In genomic region chr12:110888256-110888991, GRCh38 we compare ENCODE assay signal across 11 cellular contexts. TPM values are rescaled to one million over a fixed set of nuclear protein-coding genes. Genes with fewer than 3 reads are reported as not detected.
DNase-seq lines count a peak whose midpoint lies in the region; ATAC-seq and TF ChIP-seq lines count a peak whose summit lies in the region.
"Had no signal": no experiment of that assay in that cellular context is flagged by ENCODE, and none has a peak within 500 bp of the region (broad histone marks: within the 10 kb centered on the region; RNA-seq: fewer than 3 reads in every experiment).

No MANE protein-coding gene starts in this region.

- peaks cover 6% of the 10 kb centered on the region for H3K27me3 Mint-ChIP-seq in T-helper 2 cell treated with Interferon-gamma antibody and Interleukin-4, amounts not matched to agents 5 μg/mL and 100 μg/mL, for 36 hours (ENCODE audit: low read depth)
- peaks cover 5% of the 10 kb centered on the region for H3K27me3 Mint-ChIP-seq in glutamatergic neuron (ENCODE audit: unreplicated experiment)
- peaks cover 5% of the 10 kb centered on the region for H3K27me3 Mint-ChIP-seq in stimulated activated memory B cell treated with anti-CD40 and anti-IgM and Interleukin-4, amounts not matched to agents 10 μg/mL and 1 μg/mL and 100 μg/mL, for 72 hours

- intact Hi-C loops in PC-9 (cut with micrococcal nuclease; ENCODE audit: unreplicated experiment) (loop anchor here (1.0 to 5.0 kb wide), 4 partner anchors 62 to 786 kb away; no protein-coding TSS in a partner anchor), sciatic nerve (cut with DNase I) (no loop called here)

- H3K79me2 ChIP-seq in PC-9 (ENCODE audit: low read depth): no peaks in the 10 kb centered on the region

- H3K27me3 ChIP-seq in PC-9 (ENCODE audit: insufficient read depth, low read depth) (peaks cover 3% of the 10 kb centered on the region; the same call in 1 of the 2 replicates), SJCRH30 (peaks cover 5% of the 10 kb centered on the region; the same call in 1 of the 2 replicates)

- POLR2A ChIA-PET in PC-9 (lab: Charles Lee; ENCODE audit: unreplicated experiment): interaction anchor here (0.8 kb wide), 1 partner anchor 755 kb away, joined by 4 read pairs; no protein-coding TSS in a partner anchor

- no peak overlapping the region for H2AFZ ChIP-seq in PC-9

- H3K4me2 ChIP-seq in PC-9: peak overlapping the region; percentile 77; the same call in 1 of the 2 replicates

- peak overlapping the region; percentile 90 for H3K4me3 Mint-ChIP-seq in T-helper 2 cell treated with Interferon-gamma antibody and Interleukin-4, amounts not matched to agents 5 μg/mL and 100 μg/mL, for 36 hours
- H3K4me3 Mint-ChIP-seq in glutamatergic neuron (ENCODE audit: unreplicated experiment): no peak overlapping the region
- H3K4me3 Mint-ChIP-seq in stimulated activated memory B cell treated with anti-CD40 and anti-IgM and Interleukin-4, amounts not matched to agents 10 μg/mL and 1 μg/mL and 100 μg/mL, for 72 hours: peak overlapping the region; percentile 13

- no peak overlapping the region for H3K27ac Mint-ChIP-seq in T-helper 2 cell treated with Interferon-gamma antibody and Interleukin-4, amounts not matched to agents 5 μg/mL and 100 μg/mL, for 36 hours
- H3K27ac Mint-ChIP-seq in glutamatergic neuron (ENCODE audit: unreplicated experiment): no peak overlapping the region
- H3K27ac Mint-ChIP-seq in stimulated activated memory B cell treated with anti-CD40 and anti-IgM and Interleukin-4, amounts not matched to agents 10 μg/mL and 1 μg/mL and 100 μg/mL, for 72 hours: peak overlapping the region; percentile 84

- BruUV-seq in PC-9 (replicated peaks; lab: Mats Ljungman, UMichigan): no TSS peak

- no peaks in the 10 kb centered on the region for H3K36me3 Mint-ChIP-seq in T-helper 2 cell treated with Interferon-gamma antibody and Interleukin-4, amounts not matched to agents 5 μg/mL and 100 μg/mL, for 36 hours (ENCODE audit: low read depth)
- no peaks in the 10 kb centered on the region for H3K36me3 Mint-ChIP-seq in glutamatergic neuron (ENCODE audit: unreplicated experiment)
- no peaks in the 10 kb centered on the region for H3K36me3 Mint-ChIP-seq in stimulated activated memory B cell treated with anti-CD40 and anti-IgM and Interleukin-4, amounts not matched to agents 10 μg/mL and 1 μg/mL and 100 μg/mL, for 72 hours

- TF ChIP-seq CTCF in PC-9 (conservative IDR thresholded peaks at IDR 0.05) (peak; percentile 66; the same call in 1 of the 2 replicates), glutamatergic neuron (IDR thresholded peaks at IDR 0.05; ENCODE audit: partially characterized antibody, unreplicated experiment) (peak; percentile 33)

- H3K4me1 Mint-ChIP-seq in T-helper 2 cell treated with Interferon-gamma antibody and Interleukin-4, amounts not matched to agents 5 μg/mL and 100 μg/mL, for 36 hours (ENCODE audit: low read depth): peaks cover 6% of the 10 kb centered on the region
- peaks cover 25% of the 10 kb centered on the region for H3K4me1 Mint-ChIP-seq in glutamatergic neuron (ENCODE audit: low read depth, unreplicated experiment)
- H3K4me1 Mint-ChIP-seq in stimulated activated memory B cell treated with anti-CD40 and anti-IgM and Interleukin-4, amounts not matched to agents 10 μg/mL and 1 μg/mL and 100 μg/mL, for 72 hours: peaks cover 7% of the 10 kb centered on the region

- H3K9me3 ChIP-seq in PC-9 (ENCODE audit: insufficient read depth, low read depth) (no peaks in the 10 kb centered on the region), SJCRH30 (replicated peaks) (no peaks in the 10 kb centered on the region)

- H4K20me1 ChIP-seq in PC-9 (ENCODE audit: insufficient read depth): no peaks in the 10 kb centered on the region

- H3K4me1 ChIP-seq in PC-9 (replicated peaks; ENCODE audit: insufficient read depth) (no peaks in the 10 kb centered on the region), SJCRH30 (no peaks in the 10 kb centered on the region)
- H3K4me1 ChIP-seq: foreskin keratinocyte had no signal

- in situ Hi-C loops in G401 (cut with HindIII; ENCODE audit: low sequenced_read_pairs): no loop called here

- CTCF ChIA-PET in PC-9 (lab: Charles Lee): interaction anchor here (0.6 kb wide), 2 partner anchors 262 to 511 kb away, joined by 4 to 8 read pairs; no protein-coding TSS in a partner anchor

- H3K9me3 Mint-ChIP-seq in T-helper 2 cell treated with Interferon-gamma antibody and Interleukin-4, amounts not matched to agents 5 μg/mL and 100 μg/mL, for 36 hours: no peaks in the 10 kb centered on the region
- H3K9me3 Mint-ChIP-seq in glutamatergic neuron (ENCODE audit: unreplicated experiment): peaks cover 12% of the 10 kb centered on the region
- H3K9me3 Mint-ChIP-seq in stimulated activated memory B cell treated with anti-CD40 and anti-IgM and Interleukin-4, amounts not matched to agents 10 μg/mL and 1 μg/mL and 100 μg/mL, for 72 hours: no peaks in the 10 kb centered on the region

- H3F3A ChIP-seq in PC-9 (ENCODE audit: insufficient read depth, low read depth): no peaks in the 10 kb centered on the region

- no peak for ATAC-seq in stimulated activated memory B cell treated with anti-CD40 and anti-IgM and Interleukin-4, amounts not matched to agents 10 μg/mL and 1 μg/mL and 100 μg/mL, for 72 hours
- no peak for ATAC-seq in sciatic nerve

- H3K36me3 ChIP-seq in PC-9 (ENCODE audit: low read depth): no peaks in the 10 kb centered on the region
- no peaks in the 10 kb centered on the region for H3K36me3 ChIP-seq in SJCRH30

- H3K27ac ChIP-seq in PC-9: no peak overlapping the region
- H3K27ac ChIP-seq in SJCRH30: no peak overlapping the region
- H3K27ac ChIP-seq: foreskin keratinocyte had no signal

- no peak for DNase-seq in T-helper 2 cell treated with Interferon-gamma antibody and Interleukin-4, amounts not matched to agents 5 μg/mL and 100 μg/mL, for 36 hours (ENCODE audit: low spot score)
- DNase-seq in T-helper 2 cell (no peak), PC-9 (no peak), glutamatergic neuron (no peak), sciatic nerve (ENCODE audit: low spot score) (no peak), G401 (ENCODE audit: low spot score) (no peak), SJCRH30 (no peak)

- H3K9me2 ChIP-seq in PC-9 (ENCODE audit: insufficient read depth): no peaks in the 10 kb centered on the region

- H3K4me3 ChIP-seq in PC-9 (peak overlapping the region; percentile 65), SJCRH30 (no peak overlapping the region)

RNA-seq across cellular contexts. Expression of gene MYL2, which starts 32.0 kb away (rescaled TPM):
- total RNA-seq in PC-9 (2021) (not detected in 2 replicates), glutamatergic neuron (ENCODE audit: unreplicated experiment) (not detected), sciatic nerve (not detected)
- not detected in 2 replicates for total RNA-seq in G401 (2014; rRNA removed; shearing (Covaris generic))
- 0.43 and 1.1 TPM in 2 replicates for total RNA-seq in SJCRH30 (2014; rRNA removed; shearing (Covaris generic))
- total RNA-seq: foreskin keratinocyte, lung, SK-MEL-5 had no signal

RNA-seq across cellular contexts. Expression of gene CCDC63, which starts 41.6 kb away (rescaled TPM):
- not detected in 2 replicates for total RNA-seq in PC-9 (2021)
- 0.32 TPM for total RNA-seq in glutamatergic neuron (ENCODE audit: unreplicated experiment)
- total RNA-seq in sciatic nerve: not detected
- total RNA-seq in G401 (2014; rRNA removed; shearing (Covaris generic)): not detected in 2 replicates
- total RNA-seq in SJCRH30 (2014; rRNA removed; shearing (Covaris generic)): not detected in 2 replicates
- total RNA-seq: lung, SK-MEL-5 had no signal
